In the genomic region with DNA sequence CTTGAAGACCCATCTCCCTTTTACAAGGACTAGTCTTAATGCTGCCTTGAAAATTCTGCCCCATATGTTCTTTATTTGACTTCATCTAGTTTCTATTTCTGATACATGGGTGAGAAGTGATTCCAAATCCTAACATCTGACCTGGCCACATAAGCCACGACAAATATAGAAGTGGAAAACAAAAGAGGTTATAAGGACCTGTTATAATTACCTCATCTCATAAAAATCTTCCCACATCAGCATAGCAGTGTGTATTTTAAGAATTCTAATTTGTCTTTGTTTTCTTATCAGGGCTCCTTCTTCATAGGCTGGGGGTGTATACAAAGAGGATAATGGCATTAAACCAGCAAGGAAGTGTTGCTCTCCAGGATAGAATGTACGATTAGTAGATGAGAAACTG, we compare ENCODE assay signal across 27 cellular contexts.
"Had no signal": no experiment of that assay in that cellular context is flagged by ENCODE, and none has a peak within 500 bp of the region (broad histone marks: within the 10 kb centered on the region; RNA-seq: fewer than 3 reads in every experiment).

No MANE protein-coding gene starts in this region.

- FAIRE-seq: keratinocyte, small intestine, urothelium cell line had no signal

- ATAC-seq: esophagus mucosa; gastrocnemius medialis; mucosa of descending colon; naive thymus-derived CD4-positive, alpha-beta T cell; stimulated activated naive B cell treated with anti-CD40 and anti-IgM and Interleukin-4, amounts not matched to agents 10 μg/mL and 1 μg/mL and 100 μg/mL, for 72 hours had no signal

- H3K4me1 ChIP-seq: gastrocnemius medialis, neural progenitor cell, parathyroid adenoma, right atrium auricular region, upper lobe of left lung had no signal

- H3K79me2 ChIP-seq: parathyroid adenoma had no signal

- H3K27me3 Mint-ChIP-seq: progenitor cell of endocrine pancreas; stimulated activated naive B cell treated with anti-CD40 and anti-IgM and Interleukin-4, amounts not matched to agents 10 μg/mL and 1 μg/mL and 100 μg/mL, for 72 hours had no signal

- H3K9me3 Mint-ChIP-seq: neural progenitor cell had no signal

- H3K27ac ChIP-seq: coronary artery, epithelial cell of prostate, gastrocnemius medialis, neural progenitor cell, parathyroid adenoma, right atrium auricular region, sigmoid colon, thoracic aorta, tibial nerve, upper lobe of left lung had no signal

- H3K4me2 ChIP-seq: neural progenitor cell had no signal

- H2AFZ ChIP-seq: neural progenitor cell, parathyroid adenoma had no signal

- H3K9ac ChIP-seq: neural progenitor cell, parathyroid adenoma had no signal

- H3K36me3 Mint-ChIP-seq: memory B cell; naive thymus-derived CD4-positive, alpha-beta T cell; neural progenitor cell had no signal

- H3K4me3 Mint-ChIP-seq: endodermal cell; memory B cell; naive thymus-derived CD4-positive, alpha-beta T cell; nephron; neural progenitor cell; stimulated activated naive B cell treated with anti-CD40 and anti-IgM and Interleukin-4, amounts not matched to agents 10 μg/mL and 1 μg/mL and 100 μg/mL, for 72 hours; stimulated activated naive CD8-positive, alpha-beta T cell treated with anti-CD3 and anti-CD28 coated beads, Interleukin-15, Interleukin-2, amounts not matched to agents 100 ng/mL and 50 ng/mL, for 24 hours had no signal

- H3K4me3 ChIP-seq: coronary artery, gastrocnemius medialis, lung, mucosa of descending colon, neural progenitor cell, right atrium auricular region, sigmoid colon, thoracic aorta, tibial nerve, upper lobe of left lung had no signal

- H3K36me3 ChIP-seq: gastrocnemius medialis, neural progenitor cell, right atrium auricular region, sigmoid colon, thoracic aorta, tibial nerve, upper lobe of left lung had no signal

- H3K27ac Mint-ChIP-seq: endodermal cell; memory B cell; naive thymus-derived CD4-positive, alpha-beta T cell; nephron; neural progenitor cell; progenitor cell of endocrine pancreas; stimulated activated naive B cell treated with anti-CD40 and anti-IgM and Interleukin-4, amounts not matched to agents 10 μg/mL and 1 μg/mL and 100 μg/mL, for 72 hours; stimulated activated naive CD8-positive, alpha-beta T cell treated with anti-CD3 and anti-CD28 coated beads, Interleukin-15, Interleukin-2, amounts not matched to agents 100 ng/mL and 50 ng/mL, for 24 hours had no signal

- H3K9me3 ChIP-seq: gastrocnemius medialis, mucosa of descending colon, right atrium auricular region, sigmoid colon, thoracic aorta, tibial nerve had no signal

- H3K27me3 ChIP-seq: gastrocnemius medialis, neural progenitor cell, right atrium auricular region, sigmoid colon, tibial nerve, upper lobe of left lung had no signal

- H3K4me1 Mint-ChIP-seq: endodermal cell; memory B cell; naive thymus-derived CD4-positive, alpha-beta T cell; neural progenitor cell had no signal

- DNase-seq: dermis blood vessel endothelial cell; endodermal cell; gastrocnemius medialis; head of caudate nucleus; mucosa of descending colon; naive thymus-derived CD4-positive, alpha-beta T cell; sigmoid colon; small intestine; stimulated activated CD4-positive, alpha-beta T cell treated with anti-CD3 and anti-CD28 coated beads, Interleukin-15, amount 100 ng/mL, for 24 hours; stimulated activated CD4-positive, alpha-beta T cell treated with anti-CD3 and anti-CD28 coated beads, Interleukin-2, amount 100 ng/mL, for 48 hours; stimulated activated naive B cell treated with anti-CD40 and anti-IgM and Interleukin-4, amounts not matched to agents 10 μg/mL and 1 μg/mL and 100 μg/mL, for 72 hours; upper lobe of left lung had no signal
